Comparison of ENCODE assay signal across 8 cellular contexts in the genomic region with DNA sequence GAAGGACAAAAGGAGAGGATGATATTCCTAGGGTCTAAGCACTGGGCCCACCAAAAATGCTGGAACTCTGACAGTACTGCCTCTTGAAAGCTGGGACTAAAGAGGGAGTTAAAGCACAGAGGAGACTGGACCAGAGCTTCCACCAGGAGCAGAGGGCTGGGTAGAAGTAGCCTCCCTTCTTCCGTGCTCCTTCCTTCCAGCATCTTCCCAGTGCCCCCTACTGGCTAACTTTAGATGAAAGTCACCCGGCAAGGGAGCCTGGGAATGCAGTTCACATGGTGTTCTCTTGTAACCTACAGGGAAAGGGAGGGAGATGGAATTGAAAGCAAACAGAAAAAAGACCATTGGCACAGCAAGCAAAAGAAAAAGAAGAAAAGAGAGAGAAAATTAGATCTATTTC.
DNase-seq lines count a peak whose midpoint lies in the region; ATAC-seq and TF ChIP-seq lines count a peak whose summit lies in the region.

No MANE protein-coding gene starts in this region.

- H3K27me3 Mint-ChIP-seq in effector memory CD8-positive, alpha-beta T cell = no peaks in the 10 kb centered on the region

- H3K9me3 Mint-ChIP-seq in effector memory CD8-positive, alpha-beta T cell = peaks cover 0 to 5% of the 10 kb centered on the region in 2 donors

- no peaks in the 10 kb centered on the region for H3K36me3 Mint-ChIP-seq in effector memory CD8-positive, alpha-beta T cell (ENCODE audit: insufficient read depth)

- DNase-seq in AG20443 (ENCODE audit: low spot score) (peak; percentile 65), SJCRH30 (peak; percentile 59 to 83), fibroblast of villous mesenchyme (ENCODE audit: low read depth) (peak; percentile 82), renal cortical epithelial cell (ENCODE audit: low read depth) (peak; percentile 57)
- no peak for DNase-seq in effector memory CD8-positive, alpha-beta T cell

- no peak overlapping the region for H3K27ac ChIP-seq in SJCRH30

- no peak overlapping the region for H3K27ac Mint-ChIP-seq in effector memory CD8-positive, alpha-beta T cell

- no peaks in the 10 kb centered on the region for H3K36me3 ChIP-seq in SJCRH30

- no peaks in the 10 kb centered on the region for H3K27me3 ChIP-seq in SJCRH30

- ATAC-seq in GM18498 (IDR thresholded peaks at IDR 0.05; ENCODE audit: unreplicated experiment) = peak; percentile 59
- ATAC-seq in HG03342 (IDR thresholded peaks at IDR 0.05; ENCODE audit: unreplicated experiment) = peak; percentile 67
- ATAC-seq in HG03097 (IDR thresholded peaks at IDR 0.05; ENCODE audit: low FRiP score, unreplicated experiment) = no peak
- no peak for ATAC-seq in effector memory CD8-positive, alpha-beta T cell (replicated peaks)

- H3K4me3 Mint-ChIP-seq in effector memory CD8-positive, alpha-beta T cell = no peak overlapping the region

- H3K9me3 ChIP-seq in SJCRH30 (replicated peaks) = no peaks in the 10 kb centered on the region

- H3K4me1 Mint-ChIP-seq in effector memory CD8-positive, alpha-beta T cell (ENCODE audit: low read depth in 2 of 2) = no peaks in the 10 kb centered on the region

- peak; percentile 86 for TF ChIP-seq CTCF in fibroblast of villous mesenchyme (IDR thresholded peaks at IDR 0.05; ENCODE audit: insufficient read depth, low read depth, low read length)

- H3K4me3 ChIP-seq in SJCRH30 (no peak overlapping the region), fibroblast of villous mesenchyme (ENCODE audit: low read depth, low read length) (no peak overlapping the region)

- H3K4me1 ChIP-seq in SJCRH30 = peaks cover 15% of the 10 kb centered on the region

Comparison
In these comparisons a context has a peak if more than half of its experiments do, and no peak if none do; other contexts are left out.
1. DNase-seq: peak in AG20443 (single experiment), SJCRH30 (2 of 2), fibroblast of villous mesenchyme (single experiment) and renal cortical epithelial cell (single experiment); none in effector memory CD8-positive, alpha-beta T cell (0 of 3).
2. ATAC-seq: peak in GM18498 (single experiment) and HG03342 (single experiment); none in HG03097 (single experiment) and effector memory CD8-positive, alpha-beta T cell (single experiment).